8 cellular contexts compared by ENCODE assay signal in genomic region chr3:146159616-146160232, GRCh38. TPM values are rescaled to one million over a fixed set of nuclear protein-coding genes. Genes with fewer than 3 reads are reported as not detected.
A peak's percentile ranks its signal among the peaks of the same experiment; 100 is the strongest.
DNase-seq lines count a peak whose midpoint lies in the region; ATAC-seq and TF ChIP-seq lines count a peak whose summit lies in the region.

No MANE protein-coding gene starts in this region.

- no peaks in the 10 kb centered on the region for H3K36me3 Mint-ChIP-seq in central memory CD8-positive, alpha-beta T cell (ENCODE audit: insufficient read depth)

- peaks cover 6 to 61% (median 47%) of the 10 kb centered on the region in 12 donors for H3K4me1 ChIP-seq in heart left ventricle
- H3K4me1 ChIP-seq in uterus, result peaks cover 0 to 5% of the 10 kb centered on the region in 2 donors

- H3K27me3 ChIP-seq in heart left ventricle, result peaks cover 0 to 12% (median 0%) of the 10 kb centered on the region in 9 donors
- H3K27me3 ChIP-seq in uterus, result no peaks in the 10 kb centered on the region

- no peak for DNase-seq in heart left ventricle
- DNase-seq in cardiac septum (ENCODE audit: low spot score), result no peak
- no peak for DNase-seq in central memory CD8-positive, alpha-beta T cell (ENCODE audit: low spot score in 2 of 2)
- DNase-seq in midbrain (lab: John Stamatoyannopoulos, UW), result peak; percentile 48
- no peak for DNase-seq in uterus
- no peak for DNase-seq in HUDEP-2 (lab: John Stamatoyannopoulos, UW; ENCODE audit: unreplicated experiment in 76 of 76)
- DNase-seq in left colon, result no peak
- no peak for DNase-seq in DMS153 (lab: John Stamatoyannopoulos, UW)

- H3K9me3 ChIP-seq in heart left ventricle (no peaks in the 10 kb centered on the region), uterus (no peaks in the 10 kb centered on the region)

- no peak for ATAC-seq in heart left ventricle
- ATAC-seq in central memory CD8-positive, alpha-beta T cell (replicated peaks; ENCODE audit: extremely low read depth, poor library complexity, severe bottlenecking), result no peak
- no peak for ATAC-seq in left colon

- H3K4me1 Mint-ChIP-seq in central memory CD8-positive, alpha-beta T cell, result no peaks in the 10 kb centered on the region

- H3K4me3 ChIP-seq in heart left ventricle, result peak overlapping the region; percentile 72 to 94 (median 79)
- H3K4me3 ChIP-seq in uterus, result peak overlapping the region; percentile 65 to 79

- WGBS in heart left ventricle, 4 donors, result 3 to 9% (median 6%) methylated on average over 5 of the region's 5 CpGs

- TF ChIP-seq CTCF in heart left ventricle (IDR thresholded peaks at IDR 0.05) (no peak), uterus (IDR thresholded peaks at IDR 0.05) (no peak)

- no peak overlapping the region for H3K27ac Mint-ChIP-seq in central memory CD8-positive, alpha-beta T cell (ENCODE audit: low read depth)

- intact Hi-C loops in heart left ventricle (cut with DNase I) (loop anchor here in 8 of 10 donors (2.0 to 5.0 kb wide), 6 partner anchors 32 to 92 kb away; no protein-coding TSS in a partner anchor), cardiac septum (cut with DNase I) (loop anchor here (5.0 kb wide), 1 partner anchor 87 kb away; no protein-coding TSS in a partner anchor), uterus (cut with DNase I; ENCODE audit: low total_unique reads) (no loop called here), left colon (cut with DNase I, micrococcal nuclease) (loop anchor here in 1 of 2 donors (10.0 kb wide), 1 partner anchor 85 kb away; no protein-coding TSS in a partner anchor)

- TF ChIP-seq POLR2A in heart left ventricle (IDR thresholded peaks at IDR 0.05), result no peak
- TF ChIP-seq POLR2A in uterus (IDR thresholded peaks at IDR 0.05), result peak in 1 of 2 donors; percentile 19

- peaks cover 42% of the 10 kb centered on the region for H3K27me3 Mint-ChIP-seq in central memory CD8-positive, alpha-beta T cell

- no peaks in the 10 kb centered on the region for H3K36me3 ChIP-seq in heart left ventricle
- H3K36me3 ChIP-seq in uterus, result no peaks in the 10 kb centered on the region

- H3K4me3 Mint-ChIP-seq in central memory CD8-positive, alpha-beta T cell, result peak overlapping the region; percentile 39

- H3K27ac ChIP-seq in heart left ventricle (peak overlapping the region; percentile 75 to 97 (median 92)), uterus (peak overlapping the region; percentile 97)

- H3K9me3 Mint-ChIP-seq in central memory CD8-positive, alpha-beta T cell, result no peaks in the 10 kb centered on the region

RNA-seq across cellular contexts. Expression of gene PLOD2, which starts 1.3 kb away (rescaled TPM):
- total RNA-seq in heart left ventricle (10 to 100 TPM in 7 of 9 donors, 1 to 10 TPM in 2; 6.8 to 33.0 (median 17.9) TPM), cardiac septum (27.3 TPM), uterus (10 to 100 TPM; 23.5 to 83.2 (median 45.7) TPM), left colon (100 to 1,000 TPM in 1 of 2 donors, 10 to 100 TPM in 1; 89.6 to 136 TPM)
- polyA plus RNA-seq in heart left ventricle, result 10 to 100 TPM; 11.8 to 20.3 TPM
